Comparison of ENCODE assay signal across 13 cellular contexts in the genomic region with DNA sequence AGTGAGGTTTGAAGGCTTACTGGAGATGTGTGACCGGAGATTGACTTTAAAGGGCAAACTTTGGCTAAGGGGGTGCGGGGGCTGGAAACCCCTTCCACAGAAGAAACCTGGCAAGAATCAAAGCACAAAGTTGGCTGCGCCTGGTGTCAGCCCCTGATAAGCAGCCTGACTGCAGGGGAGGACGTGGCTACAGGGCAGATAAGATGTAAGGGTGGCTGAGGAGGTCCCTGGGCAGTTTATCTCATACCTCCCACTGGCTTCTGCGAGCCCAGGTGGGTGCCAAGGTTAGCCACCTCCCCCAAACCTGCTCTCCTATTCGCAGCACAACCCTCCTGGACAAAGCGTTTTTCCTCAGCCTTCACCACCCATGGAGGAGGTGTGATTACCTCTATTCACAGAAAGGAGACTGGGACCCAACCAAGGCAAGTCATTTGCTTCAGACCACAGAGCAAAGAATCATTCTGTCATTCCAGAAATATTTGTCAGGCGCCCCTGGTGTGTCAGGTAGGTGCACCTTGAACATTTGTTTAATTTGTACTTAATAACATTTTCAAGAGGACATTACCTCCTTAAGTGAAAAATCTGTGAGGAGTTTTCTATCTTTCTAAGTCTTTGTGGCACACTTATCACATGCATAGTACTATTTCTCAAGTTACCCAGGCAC.
DNase-seq lines count a peak whose midpoint lies in the region; ATAC-seq, FAIRE-seq and TF ChIP-seq lines count a peak whose summit lies in the region.
"Had no signal": no experiment of that assay in that cellular context is flagged by ENCODE, and none has a peak within 500 bp of the region (broad histone marks: within the 10 kb centered on the region; RNA-seq: fewer than 3 reads in every experiment).

No MANE protein-coding gene starts in this region.

- 64% methylated on average over 8 of the region's 8 CpGs for WGBS in hepatocyte (ENCODE audit: low lambda C conversion rate, missing lambda C conversion rate)
- WGBS in pancreas, 2 donors = 46 to 49% methylated on average over 8 of the region's 8 CpGs

- no peaks in the 10 kb centered on the region for H3K27me3 ChIP-seq in left ventricle myocardium inferior (ENCODE audit: low read depth)
- no peaks in the 10 kb centered on the region for H3K27me3 ChIP-seq in hepatocyte
- H3K27me3 ChIP-seq in pancreas = no peaks in the 10 kb centered on the region
- no peaks in the 10 kb centered on the region for H3K27me3 ChIP-seq in uterus

- no peak overlapping the region for H2AFZ ChIP-seq in hepatocyte

- H4K20me1 ChIP-seq in hepatocyte (ENCODE audit: insufficient read depth, poor library complexity, severe bottlenecking) = no peaks in the 10 kb centered on the region

- intact Hi-C loops in left ventricle myocardium inferior (cut with micrococcal nuclease) (no loop called here), cardiac septum (cut with DNase I) (no loop called here), pancreas (cut with DNase I) (no loop called here), uterus (cut with DNase I; ENCODE audit: low total_unique reads) (no loop called here)

- TF ChIP-seq POLR2A in uterus (IDR thresholded peaks at IDR 0.05) = no peak
- no peak for TF ChIP-seq POLR2A in GM18505 (IDR thresholded peaks at IDR 0.05; ENCODE audit: borderline replicate concordance, extremely low read depth, insufficient read depth, insufficient read length)

- H3K27ac ChIP-seq in left ventricle myocardium inferior (replicated peaks) = peak overlapping the region; percentile 82
- H3K27ac ChIP-seq in hepatocyte = peak overlapping the region; percentile 84
- peak overlapping the region in 3 of 4 donors; percentile 68 to 87 (median 84) for H3K27ac ChIP-seq in pancreas
- peak overlapping the region; percentile 60 to 63 for H3K27ac ChIP-seq in uterus

- H3K9me3 ChIP-seq in left ventricle myocardium inferior (replicated peaks) (no peaks in the 10 kb centered on the region), hepatocyte (ENCODE audit: low read depth) (no peaks in the 10 kb centered on the region), pancreas (no peaks in the 10 kb centered on the region), uterus (no peaks in the 10 kb centered on the region)

- H3K4me1 ChIP-seq in left ventricle myocardium inferior (peaks cover 59% of the 10 kb centered on the region), hepatocyte (ENCODE audit: insufficient read depth) (peaks cover 28% of the 10 kb centered on the region), pancreas (peaks cover 6 to 30% (median 19%) of the 10 kb centered on the region in 3 donors), uterus (peaks cover 0 to 20% of the 10 kb centered on the region in 2 donors)

- no peaks in the 10 kb centered on the region for H3K9me2 ChIP-seq in hepatocyte (replicated peaks; ENCODE audit: insufficient read depth)

- H3K36me3 ChIP-seq in left ventricle myocardium inferior (no peaks in the 10 kb centered on the region), hepatocyte (replicated peaks; ENCODE audit: insufficient read depth, low read depth) (no peaks in the 10 kb centered on the region), pancreas (no peaks in the 10 kb centered on the region), uterus (no peaks in the 10 kb centered on the region)

- ATAC-seq in pancreas (peak in 1 of 4 donors; percentile 4), GM18505 (IDR thresholded peaks at IDR 0.05; ENCODE audit: unreplicated experiment) (no peak), HG02623 (IDR thresholded peaks at IDR 0.05; ENCODE audit: unreplicated experiment) (no peak)

- DNase-seq in left ventricle myocardium inferior (no peak), cardiac septum (ENCODE audit: low spot score) (no peak), hepatocyte (ENCODE audit: low spot score) (no peak), pancreas (no peak), uterus (no peak), HPDE6-E6E7 (ENCODE audit: extremely low spot score) (no peak)
- DNase-seq: MM.1S; SHP77; stimulated activated CD4-positive, alpha-beta T cell treated with anti-CD3 and anti-CD28 coated beads, Interleukin-2, amount 100 ng/mL, for 24 hours; stimulated activated CD8-positive, alpha-beta memory T cell treated with anti-CD3 and anti-CD28 coated beads, Interleukin-4, amount 100 ng/mL, for 48 hours; T-helper 9 cell had no signal

- no peak for FAIRE-seq in pancreas (lab: Jason Lieb, UNC)

- peak overlapping the region; percentile 39 for H3K4me2 ChIP-seq in hepatocyte

- no peak overlapping the region for H3K4me3 ChIP-seq in left ventricle myocardium inferior
- H3K4me3 ChIP-seq in hepatocyte = no peak overlapping the region
- no peak overlapping the region for H3K4me3 ChIP-seq in pancreas
- no peak overlapping the region for H3K4me3 ChIP-seq in uterus

- H3K79me2 ChIP-seq in hepatocyte = no peaks in the 10 kb centered on the region

- TF ChIP-seq CTCF in left ventricle myocardium inferior (IDR thresholded peaks at IDR 0.05; ENCODE audit: borderline replicate concordance) (no peak), hepatocyte (IDR thresholded peaks at IDR 0.05; ENCODE audit: poor library complexity) (no peak), pancreas (IDR thresholded peaks at IDR 0.05) (no peak), uterus (IDR thresholded peaks at IDR 0.05) (no peak)
